Comparison of ENCODE assay signal across 8 cellular contexts in the genomic region with DNA sequence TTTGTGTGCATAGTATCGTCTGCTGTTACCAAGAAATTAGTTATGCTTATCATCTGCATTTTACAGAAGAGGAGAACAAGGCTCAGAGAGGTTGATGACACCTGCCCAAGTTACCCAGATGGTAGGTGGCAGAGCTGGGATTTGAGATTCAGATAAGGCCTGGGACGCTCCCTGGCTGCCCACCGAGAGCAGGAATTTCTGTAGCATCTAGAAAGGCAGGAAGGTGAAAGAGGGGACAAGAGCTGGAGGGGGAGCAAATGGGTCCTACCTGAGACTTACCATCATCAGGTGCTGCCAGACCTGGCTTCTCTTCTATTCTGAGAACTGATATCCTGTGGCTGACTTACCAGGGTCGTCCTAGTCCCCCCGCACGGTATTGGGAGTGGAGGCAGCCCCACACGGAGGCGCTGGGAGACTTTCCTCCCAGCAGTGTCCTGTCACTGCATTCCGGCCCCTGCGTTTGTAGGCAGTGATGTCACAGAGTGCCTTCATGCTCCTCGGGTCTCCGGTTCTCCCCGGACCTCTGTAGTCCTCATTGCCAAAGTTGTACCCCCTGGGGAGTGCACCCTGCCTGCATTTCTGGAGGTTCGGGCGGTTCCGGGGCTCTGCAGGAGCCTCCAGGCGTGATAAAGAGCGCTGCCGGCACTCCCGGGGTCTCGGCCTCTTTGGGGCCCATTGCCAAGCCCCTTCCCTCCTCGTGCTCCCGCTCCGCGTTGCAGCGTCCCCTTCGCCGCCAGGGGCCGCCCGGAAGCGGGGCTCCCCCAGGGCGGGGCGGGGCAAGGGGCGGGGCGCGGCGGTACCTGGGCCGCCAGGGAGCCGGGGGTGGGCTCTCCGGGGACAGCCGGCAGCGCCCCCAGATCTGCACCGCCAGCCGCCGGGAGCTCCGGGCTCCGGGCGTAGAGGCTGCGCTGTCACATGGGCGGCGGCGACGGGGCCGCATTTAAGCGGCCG. TPM values are rescaled to one million over a fixed set of nuclear protein-coding genes. Genes with fewer than 3 reads are reported as not detected.
DNase-seq lines count a peak whose midpoint lies in the region; ATAC-seq and TF ChIP-seq lines count a peak whose summit lies in the region.

A gene (plus strand): TSS at position 856 of the 951 bp plus-strand sequence. CDS start 60 bp downstream, at position 916.

- H3K4me1 ChIP-seq in PC-9 (replicated peaks; ENCODE audit: insufficient read depth), result peaks cover 5% of the 10 kb centered on the region

- DNase-seq in PC-9 (peak in 1 of 2 experiments; percentile 30), left cardiac atrium (no peak), MV-4-11 (lab: John Stamatoyannopoulos, UW) (no peak), AG08396 (ENCODE audit: low spot score) (no peak)
- DNase-seq in activated effector memory CD4-positive, alpha-beta T cell treated with Interleukin-2 at 50 U/mL for 16 hours, result peak; percentile 48
- DNase-seq in stimulated activated CD4-positive, alpha-beta T cell treated with anti-CD3 and anti-CD28 coated beads, Interleukin-12 subunit alpha, Interleukin-12 subunit beta, amount 100 ng/mL, for 4 hours, result peak; percentile 80

- H3F3A ChIP-seq in PC-9 (ENCODE audit: insufficient read depth, low read depth), result 0 out of 2 replicates have a peak, but pooled peaks cover 4% of the 10 kb centered on the region

- peaks cover 27% of the 10 kb centered on the region for H3K27me3 ChIP-seq in PC-9 (ENCODE audit: insufficient read depth, low read depth)

- intact Hi-C loops in PC-9 (cut with micrococcal nuclease; ENCODE audit: unreplicated experiment) (loop anchor here (10.0 kb wide), 1 partner anchor 285 kb away; no protein-coding TSS in a partner anchor), left cardiac atrium (cut with DNase I) (loop anchor here in 1 of 2 donors (10.0 kb wide), 1 partner anchor 335 kb away; a partner anchor contains a TSS)

- H3K36me3 ChIP-seq in PC-9 (ENCODE audit: low read depth), result no peaks in the 10 kb centered on the region

- POLR2A ChIA-PET in PC-9 (lab: Charles Lee; ENCODE audit: unreplicated experiment), result no interaction called here

- H3K4me3 ChIP-seq in PC-9, result peak within 1 kb of the TSS; percentile 54; the same call in 1 of the 2 replicates

- H2AFZ ChIP-seq in PC-9, result no peak within 1 kb of the TSS

- no TSS peak for BruUV-seq in PC-9 (replicated peaks; lab: Mats Ljungman, UMichigan)

- no peak; the same call in 1 of the 2 replicates for TF ChIP-seq CTCF in PC-9 (conservative IDR thresholded peaks at IDR 0.05)

- H4K20me1 ChIP-seq in PC-9 (ENCODE audit: insufficient read depth), result no peaks in the 10 kb centered on the region; the same call in 1 of the 2 replicates

- ATAC-seq in GM18858 (IDR thresholded peaks at IDR 0.05; ENCODE audit: unreplicated experiment), result peak; percentile 42
- peak; percentile 58 for ATAC-seq in HG02981 (IDR thresholded peaks at IDR 0.05; ENCODE audit: unreplicated experiment)
- peak; percentile 49 to 50 for ATAC-seq in left cardiac atrium

- no peaks in the 10 kb centered on the region for H3K9me3 ChIP-seq in PC-9 (ENCODE audit: insufficient read depth, low read depth)

- CTCF ChIA-PET in PC-9 (lab: Charles Lee), result interaction anchor here (0.6 kb wide), 1 partner anchor 29 kb away, joined by 3 read pairs; no protein-coding TSS in a partner anchor

- H3K79me2 ChIP-seq in PC-9 (ENCODE audit: low read depth), result no peaks in the 10 kb centered on the region

- H3K27ac ChIP-seq in PC-9, result no peak within 1 kb of the TSS

- no peaks in the 10 kb centered on the region for H3K9me2 ChIP-seq in PC-9 (ENCODE audit: insufficient read depth)

- H3K4me2 ChIP-seq in PC-9, result peak within 1 kb of the TSS; percentile 85

RNA-seq across cellular contexts. Expression of the gene that starts here (rescaled TPM):
- total RNA-seq in PC-9 (2021) (not detected in 2 replicates), left cardiac atrium (1 to 10 TPM; 1.5 to 4.6 TPM)

Comparison
In these comparisons a context has a peak if more than half of its experiments do, and no peak if none do; other contexts are left out.
1. DNase-seq: peak in activated effector memory CD4-positive, alpha-beta T cell treated with Interleukin-2 at 50 U/mL for 16 hours (single experiment) and stimulated activated CD4-positive, alpha-beta T cell treated with anti-CD3 and anti-CD28 coated beads, Interleukin-12 subunit alpha, Interleukin-12 subunit beta, amount 100 ng/mL, for 4 hours (single experiment); none in left cardiac atrium (single experiment), MV-4-11 (single experiment) and AG08396 (single experiment).
2. Peak in every context shown above with its lines, with median percentiles within 50 percentile points of each other: ATAC-seq.